In the genomic region with DNA sequence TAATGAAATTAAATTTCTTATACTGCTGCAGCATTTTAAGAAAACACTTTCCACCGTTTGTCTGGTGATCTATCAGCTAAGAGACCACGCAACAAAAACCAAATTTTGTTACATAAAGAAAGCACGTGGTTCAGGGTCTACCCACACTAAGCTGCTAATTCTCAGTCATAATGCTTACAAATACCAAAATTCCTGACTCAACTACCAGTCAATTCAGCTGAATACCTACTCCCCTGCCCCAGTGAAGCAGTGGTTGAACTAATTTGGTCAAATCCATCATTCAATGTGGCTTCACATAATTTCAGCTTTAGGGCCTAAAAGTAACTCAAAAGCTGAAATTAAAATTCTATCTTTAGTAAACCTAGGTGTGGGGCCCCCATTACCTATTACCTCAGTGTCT, we compare ENCODE assay signal across 31 cellular contexts.
"Had no signal": no experiment of that assay in that cellular context is flagged by ENCODE, and none has a peak within 500 bp of the region (broad histone marks: within the 10 kb centered on the region; RNA-seq: fewer than 3 reads in every experiment).

No MANE protein-coding gene starts in this region.

- DNase-seq: Karpas-422, Kasumi-1, KG1, MG63, MM.1S, MV-4-11, NCI-H1048, NCI-H1092, NCI-H1092 treated with DMSO at 0.1 percent for 48 hours, NCI-H1105, NCI-H1417 treated with DMSO at 0.1 percent for 48 hours, NCI-H1436, NCI-H1436 treated with DMSO at 0.1 percent for 48 hours, NCI-H146, NCI-H1694, NCI-H1694 treated with DMSO at 0.1 percent for 48 hours, NCI-H187, NCI-H187 treated with DMSO at 0.1 percent for 48 hours, NCI-H1930, NCI-H2029, NCI-H2029 treated with DMSO at 0.1 percent for 48 hours, NCI-H2081, NCI-H2081 treated with DMSO at 0.1 percent for 48 hours, NCI-H2107, NCI-H2171, NCI-H2171 treated with DMSO at 0.1 percent for 48 hours, NCI-H2227 treated with DMSO at 0.1 percent for 48 hours, NCI-H226, NCI-H345, NCI-H446, NCI-H446 treated with DMSO at 0.1 percent for 48 hours had no signal
